ENCODE assay signal across 1 cellular context in the genomic region with DNA sequence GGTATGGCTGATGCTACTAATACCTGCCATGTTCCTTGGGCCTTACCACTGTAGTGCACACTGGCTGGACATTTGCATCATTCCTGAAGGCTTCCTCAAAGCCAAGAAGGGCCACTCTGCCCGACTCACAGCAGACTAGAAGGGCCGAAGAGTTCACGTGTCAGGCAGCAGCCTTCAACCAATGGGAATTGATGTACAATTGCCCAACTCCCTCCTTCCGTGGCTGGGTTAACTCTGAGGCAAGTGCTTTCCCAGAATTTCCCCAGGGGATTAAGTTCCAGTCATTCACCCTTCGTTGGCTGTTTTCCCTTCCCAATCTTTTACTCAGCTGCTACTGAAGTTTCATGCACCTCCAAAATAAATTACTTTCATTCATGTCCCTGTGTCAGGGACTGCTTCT.
TF ChIP-seq lines count a peak whose summit lies in the region.

No MANE protein-coding gene starts in this region.

TF ChIP-seq in HepG2, 621 proteins besides CTCF, POLR2A, EP300 and RAD21:
- TF ChIP-seq, protein P1, sequence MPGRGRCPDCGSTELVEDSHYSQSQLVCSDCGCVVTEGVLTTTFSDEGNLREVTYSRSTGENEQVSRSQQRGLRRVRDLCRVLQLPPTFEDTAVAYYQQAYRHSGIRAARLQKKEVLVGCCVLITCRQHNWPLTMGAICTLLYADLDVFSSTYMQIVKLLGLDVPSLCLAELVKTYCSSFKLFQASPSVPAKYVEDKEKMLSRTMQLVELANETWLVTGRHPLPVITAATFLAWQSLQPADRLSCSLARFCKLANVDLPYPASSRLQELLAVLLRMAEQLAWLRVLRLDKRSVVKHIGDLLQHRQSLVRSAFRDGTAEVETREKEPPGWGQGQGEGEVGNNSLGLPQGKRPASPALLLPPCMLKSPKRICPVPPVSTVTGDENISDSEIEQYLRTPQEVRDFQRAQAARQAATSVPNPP (CRISPR knock-in tag; IDR thresholded peaks at IDR 0.05) = no peak
- TF ChIP-seq ZNF282 (IDR thresholded peaks at IDR 0.05; ENCODE audit: partially characterized antibody) (no peak), FOXP4 (CRISPR knock-in tag; IDR thresholded peaks at IDR 0.05) (no peak), ZBTB44 (CRISPR knock-in tag; IDR thresholded peaks at IDR 0.05) (no peak), ZNF577 (CRISPR knock-in tag; IDR thresholded peaks at IDR 0.05; ENCODE audit: borderline replicate concordance, low read depth) (no peak), DNMT3B (CRISPR knock-in tag; conservative IDR thresholded peaks at IDR 0.05) (no peak), ISL2 (CRISPR knock-in tag; IDR thresholded peaks at IDR 0.05) (no peak), ZNF18 (CRISPR knock-in tag; IDR thresholded peaks at IDR 0.05; ENCODE audit: insufficient replicate concordance) (no peak), ZNF687 (CRISPR knock-in tag; IDR thresholded peaks at IDR 0.05) (no peak), GATA4 (IDR thresholded peaks at IDR 0.05; ENCODE audit: borderline replicate concordance, low read depth) (no peak), SOX6 (IDR thresholded peaks at IDR 0.05) (no peak), SOX6 (CRISPR knock-in tag; IDR thresholded peaks at IDR 0.05) (no peak), HDAC2 (CRISPR knock-in tag; IDR thresholded peaks at IDR 0.05) (no peak), SNAPC5 (CRISPR knock-in tag; IDR thresholded peaks at IDR 0.05; ENCODE audit: borderline replicate concordance) (no peak), ZNF562 (CRISPR knock-in tag; IDR thresholded peaks at IDR 0.05; ENCODE audit: borderline replicate concordance) (no peak), TEF (CRISPR knock-in tag; IDR thresholded peaks at IDR 0.05) (no peak), MTF2 (CRISPR knock-in tag; IDR thresholded peaks at IDR 0.05; ENCODE audit: borderline replicate concordance) (no peak), PRPF4 (IDR thresholded peaks at IDR 0.05; ENCODE audit: low read depth, low read length, poor library complexity, severe bottlenecking) (no peak), ZHX1 (CRISPR knock-in tag; IDR thresholded peaks at IDR 0.05; ENCODE audit: low read depth) (no peak)
- TF ChIP-seq, protein P2, sequence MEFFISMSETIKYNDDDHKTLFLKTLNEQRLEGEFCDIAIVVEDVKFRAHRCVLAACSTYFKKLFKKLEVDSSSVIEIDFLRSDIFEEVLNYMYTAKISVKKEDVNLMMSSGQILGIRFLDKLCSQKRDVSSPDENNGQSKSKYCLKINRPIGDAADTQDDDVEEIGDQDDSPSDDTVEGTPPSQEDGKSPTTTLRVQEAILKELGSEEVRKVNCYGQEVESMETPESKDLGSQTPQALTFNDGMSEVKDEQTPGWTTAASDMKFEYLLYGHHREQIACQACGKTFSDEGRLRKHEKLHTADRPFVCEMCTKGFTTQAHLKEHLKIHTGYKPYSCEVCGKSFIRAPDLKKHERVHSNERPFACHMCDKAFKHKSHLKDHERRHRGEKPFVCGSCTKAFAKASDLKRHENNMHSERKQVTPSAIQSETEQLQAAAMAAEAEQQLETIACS (CRISPR knock-in tag; IDR thresholded peaks at IDR 0.05) = no peak
